ENCODE assay signal across 8 cellular contexts in genomic region chr7:25950488-25951413, GRCh38.
DNase-seq lines count a peak whose midpoint lies in the region; ATAC-seq and TF ChIP-seq lines count a peak whose summit lies in the region.

No MANE protein-coding gene starts in this region.

- CTCF ChIA-PET in activated CD4-positive, alpha-beta T cell treated with anti-CD3 and anti-CD28 coated beads, Interleukin-2, amount 10 ng/mL, durations not matched to agents 7 days and 5 days (lab: Charles Lee): interaction anchor here (0.6 kb wide), 1 partner anchor 11 kb away, joined by 3 read pairs; no protein-coding TSS in a partner anchor

- H3K27me3 ChIP-seq in right lobe of liver: no peaks in the 10 kb centered on the region

- peak overlapping the region; percentile 91 for H3K4me3 Mint-ChIP-seq in activated CD4-positive, alpha-beta T cell treated with anti-CD3 and anti-CD28 coated beads, Interleukin-2, amount 10 ng/mL, durations not matched to agents 7 days and 5 days

- H3K4me3 ChIP-seq in right lobe of liver: peak overlapping the region; percentile 77 to 91 (median 78)

- TF ChIP-seq POLR2A in right lobe of liver (IDR thresholded peaks at IDR 0.05): no peak

- H3K27ac Mint-ChIP-seq in activated CD4-positive, alpha-beta T cell treated with anti-CD3 and anti-CD28 coated beads, Interleukin-2, amount 10 ng/mL, durations not matched to agents 7 days and 5 days: peak overlapping the region; percentile 88

- H3K36me3 Mint-ChIP-seq in activated CD4-positive, alpha-beta T cell treated with anti-CD3 and anti-CD28 coated beads, Interleukin-2, amount 10 ng/mL, durations not matched to agents 7 days and 5 days (ENCODE audit: low read depth): peaks cover 8% of the 10 kb centered on the region

- peaks cover 20% of the 10 kb centered on the region for H3K4me1 Mint-ChIP-seq in activated CD4-positive, alpha-beta T cell treated with anti-CD3 and anti-CD28 coated beads, Interleukin-2, amount 10 ng/mL, durations not matched to agents 7 days and 5 days

- WGBS in right lobe of liver (ENCODE audit: insufficient coverage, low coverage, low lambda C conversion rate, missing lambda C conversion rate): under 1% methylated on average over 38 of the region's 86 CpGs

- intact Hi-C loops in right lobe of liver (cut with DNase I): no loop called here

- H3K27me3 Mint-ChIP-seq in activated CD4-positive, alpha-beta T cell treated with anti-CD3 and anti-CD28 coated beads, Interleukin-2, amount 10 ng/mL, durations not matched to agents 7 days and 5 days: peaks cover 3% of the 10 kb centered on the region

- DNase-seq in AML-193 (lab: John Stamatoyannopoulos, UW): peak; percentile 16 to 27
- DNase-seq in NCI-H446 (lab: John Stamatoyannopoulos, UW): peak; percentile 83 to 98
- peak; percentile 94 for DNase-seq in activated CD4-positive, alpha-beta T cell treated with anti-CD3 and anti-CD28 coated beads, Interleukin-2, amount 10 ng/mL, durations not matched to agents 7 days and 5 days
- peak; percentile 26 to 52 for DNase-seq in dermis microvascular lymphatic vessel endothelial cell (ENCODE audit: low read depth in 2 of 2)
- DNase-seq in right lobe of liver: peak; percentile 95 to 98 (median 98)
- DNase-seq in stimulated activated CD4-positive, alpha-beta T cell treated with anti-CD3 and anti-CD28 coated beads, Interleukin-4, amount 100 ng/mL, for 4 hours: peak; percentile 77 to 90

- peak overlapping the region; percentile 78 to 93 (median 93) for H3K27ac ChIP-seq in right lobe of liver

- no peak for TF ChIP-seq CTCF in right lobe of liver (IDR thresholded peaks at IDR 0.05)

- H3K9me3 Mint-ChIP-seq in activated CD4-positive, alpha-beta T cell treated with anti-CD3 and anti-CD28 coated beads, Interleukin-2, amount 10 ng/mL, durations not matched to agents 7 days and 5 days: no peaks in the 10 kb centered on the region

- H3K9me3 ChIP-seq in right lobe of liver: no peaks in the 10 kb centered on the region

- ATAC-seq in GM19035 (IDR thresholded peaks at IDR 0.05; ENCODE audit: unreplicated experiment) (peak; percentile 85), HG03280 (IDR thresholded peaks at IDR 0.05; ENCODE audit: unreplicated experiment) (peak; percentile 88), right lobe of liver (peak; percentile 80 to 88 (median 83))

- peaks cover 0 to 23% (median 0%) of the 10 kb centered on the region in 4 donors for H3K4me1 ChIP-seq in right lobe of liver

- POLR2A ChIA-PET in activated CD4-positive, alpha-beta T cell treated with anti-CD3 and anti-CD28 coated beads, Interleukin-2, amount 10 ng/mL, durations not matched to agents 7 days and 5 days (lab: Charles Lee): no interaction called here

- H3K36me3 ChIP-seq in right lobe of liver: no peaks in the 10 kb centered on the region

Comparison
In these comparisons a context has a peak if more than half of its experiments do, and no peak if none do; other contexts are left out.
1. Peak in every context shown above with its lines: DNase-seq, ATAC-seq, H3K4me3 ChIP-seq and H3K27ac ChIP-seq.
2. DNase-seq: peak in every context shown above with its lines; median percentile 98 in right lobe of liver; 94 in activated CD4-positive, alpha-beta T cell treated with anti-CD3 and anti-CD28 coated beads, Interleukin-2, amount 10 ng/mL, durations not matched to agents 7 days and 5 days; 90 in NCI-H446; 84 in stimulated activated CD4-positive, alpha-beta T cell treated with anti-CD3 and anti-CD28 coated beads, Interleukin-4, amount 100 ng/mL, for 4 hours; 39 in dermis microvascular lymphatic vessel endothelial cell; 22 in AML-193.